8 cellular contexts compared by ENCODE assay signal in the genomic region with DNA sequence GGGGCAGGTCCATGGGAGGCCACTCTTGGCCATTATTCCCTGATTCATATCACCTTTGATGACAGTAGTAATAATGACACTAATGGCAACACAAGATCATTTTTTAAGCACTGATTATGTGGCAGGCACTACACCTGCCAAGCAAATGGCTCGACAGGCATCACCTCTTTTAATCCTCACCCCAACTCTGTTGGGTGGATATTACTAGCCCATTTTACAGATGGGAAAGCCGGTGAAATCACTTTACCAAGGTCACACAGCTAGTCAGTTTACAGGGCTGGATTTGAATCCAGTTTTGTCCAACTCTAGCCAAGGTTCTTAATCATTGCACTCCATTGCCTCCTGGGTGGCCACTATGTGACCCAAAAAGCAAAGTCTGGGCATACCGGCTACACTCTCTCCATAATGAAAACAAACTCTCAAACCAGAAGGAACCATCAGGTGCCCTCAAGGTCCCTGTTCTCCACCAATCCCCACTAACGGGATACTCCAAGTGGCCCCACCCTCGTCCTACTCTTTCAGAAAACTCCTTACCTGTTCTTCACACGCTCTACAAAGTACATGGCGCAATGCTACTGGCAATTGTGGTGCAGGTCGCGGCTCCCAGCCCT. TPM values are rescaled to one million over a fixed set of nuclear protein-coding genes. Genes with fewer than 3 reads are reported as not detected.
DNase-seq lines count a peak whose midpoint lies in the region; ATAC-seq and TF ChIP-seq lines count a peak whose summit lies in the region.

No MANE protein-coding gene starts in this region.

- POLR2A ChIA-PET in WTC11 (lab: Charles Lee): interaction anchor here (0.6 kb wide), 1 partner anchor 45 kb away, joined by 5 read pairs; no protein-coding TSS in a partner anchor

- no peaks in the 10 kb centered on the region for H3K9me3 Mint-ChIP-seq in HFFc6
- H3K9me3 Mint-ChIP-seq in WTC11: no peaks in the 10 kb centered on the region

- no peak for TF ChIP-seq EP300 in sigmoid colon (IDR thresholded peaks at IDR 0.05)

- 22% methylated on average over 9 of the region's 9 CpGs for WGBS in heart right ventricle, 2 donors
- WGBS in sigmoid colon, 2 donors: 18 to 22% methylated on average over 9 of the region's 9 CpGs

- H3K27me3 ChIP-seq in heart right ventricle (no peaks in the 10 kb centered on the region), sigmoid colon (no peaks in the 10 kb centered on the region)

- H3K4me1 Mint-ChIP-seq in HFFc6 (ENCODE audit: low read depth) (peaks cover 42% of the 10 kb centered on the region), WTC11 (peaks cover 15% of the 10 kb centered on the region)

- H3K36me3 Mint-ChIP-seq in HFFc6 (ENCODE audit: low read depth) (peaks cover 6% of the 10 kb centered on the region), WTC11 (no peaks in the 10 kb centered on the region)

- H3K27ac ChIP-seq in C4-2B (peak overlapping the region; percentile 86), heart right ventricle (peak overlapping the region in 9 of 10 donors; percentile 66 to 89 (median 75)), sigmoid colon (peak overlapping the region; percentile 76 to 82 (median 78))

- H3K4me3 ChIP-seq in heart right ventricle: peak overlapping the region; percentile 80 to 100 (median 96)
- H3K4me3 ChIP-seq in sigmoid colon: peak overlapping the region; percentile 81 to 93 (median 90)

- DNase-seq in HFFc6 (peak; percentile 1), WTC11 (ENCODE audit: low spot score) (no peak), heart right ventricle (no peak), sigmoid colon (no peak), NCI-H1417 treated with DMSO at 0.1 percent for 48 hours (lab: John Stamatoyannopoulos, UW) (no peak), NCI-H1092 treated with DMSO at 0.1 percent for 48 hours (lab: John Stamatoyannopoulos, UW) (no peak), SW 1271 (lab: John Stamatoyannopoulos, UW) (no peak)

- peaks cover 0 to 13% (median 0%) of the 10 kb centered on the region in 9 donors for H3K36me3 ChIP-seq in heart right ventricle
- no peaks in the 10 kb centered on the region for H3K36me3 ChIP-seq in sigmoid colon

- no peaks in the 10 kb centered on the region for H3K9me3 ChIP-seq in heart right ventricle
- H3K9me3 ChIP-seq in sigmoid colon: no peaks in the 10 kb centered on the region

- H3K27ac Mint-ChIP-seq in HFFc6 (peak overlapping the region; percentile 96), WTC11 (peak overlapping the region; percentile 88)

- CTCF ChIA-PET in WTC11 (lab: Charles Lee): no interaction called here

- ATAC-seq in WTC11: peak; percentile 45
- no peak for ATAC-seq in heart right ventricle

- H3K27me3 Mint-ChIP-seq in HFFc6 (ENCODE audit: insufficient read depth) (no peaks in the 10 kb centered on the region; the same call in 1 of the 2 replicates), WTC11 (ENCODE audit: low read depth) (peaks cover 5% of the 10 kb centered on the region)

- H3K4me3 Mint-ChIP-seq in HFFc6: peak overlapping the region; percentile 99
- H3K4me3 Mint-ChIP-seq in WTC11: peak overlapping the region; percentile 99

- no peak for TF ChIP-seq CTCF in C4-2B (conservative IDR thresholded peaks at IDR 0.05)
- no peak for TF ChIP-seq CTCF in HFFc6 (IDR thresholded peaks at IDR 0.05)
- no peak for TF ChIP-seq CTCF in WTC11 (IDR thresholded peaks at IDR 0.05)
- no peak for TF ChIP-seq CTCF in heart right ventricle (IDR thresholded peaks at IDR 0.05)
- TF ChIP-seq CTCF in sigmoid colon (IDR thresholded peaks at IDR 0.05): no peak

- intact Hi-C loops in heart right ventricle (cut with DNase I) (loop anchor here in 1 of 10 donors (10.0 kb wide), 1 partner anchor 1524 kb away; no protein-coding TSS in a partner anchor), sigmoid colon (cut with DNase I) (no loop called here)

- TF ChIP-seq POLR2A in sigmoid colon (IDR thresholded peaks at IDR 0.05): no peak

- H3K4me1 ChIP-seq in heart right ventricle (peaks cover 0 to 29% (median 16%) of the 10 kb centered on the region in 9 donors), sigmoid colon (peaks cover 0 to 19% (median 13%) of the 10 kb centered on the region in 4 donors)

TF ChIP-seq in WTC11, 78 proteins besides CTCF, POLR2A, EP300 and RAD21:
- TF ChIP-seq ZNF219 (CRISPR knock-in tag; IDR thresholded peaks at IDR 0.05; ENCODE audit: borderline replicate concordance) (no peak), SP1 (CRISPR knock-in tag; conservative IDR thresholded peaks at IDR 0.05) (no peak), CBFB (CRISPR knock-in tag; IDR thresholded peaks at IDR 0.05; ENCODE audit: low read depth) (no peak), SMAD3 (CRISPR knock-in tag; IDR thresholded peaks at IDR 0.05; ENCODE audit: borderline replicate concordance) (no peak), FOXJ3 (CRISPR knock-in tag; IDR thresholded peaks at IDR 0.05; ENCODE audit: borderline replicate concordance) (no peak), OVOL2 (CRISPR knock-in tag; IDR thresholded peaks at IDR 0.05; ENCODE audit: borderline replicate concordance) (no peak), GABPB1 (CRISPR knock-in tag; IDR thresholded peaks at IDR 0.05) (no peak), ZNF232 (CRISPR knock-in tag; IDR thresholded peaks at IDR 0.05) (no peak), MYBL2 (CRISPR knock-in tag; IDR thresholded peaks at IDR 0.05) (no peak; the same call in 1 of the 2 replicates), JUN (CRISPR knock-in tag; IDR thresholded peaks at IDR 0.05) (no peak), KAT7 (CRISPR knock-in tag; IDR thresholded peaks at IDR 0.05; ENCODE audit: borderline replicate concordance) (no peak), GTF2I (CRISPR knock-in tag; conservative IDR thresholded peaks at IDR 0.05) (no peak), ZNF121 (CRISPR knock-in tag; IDR thresholded peaks at IDR 0.05) (no peak), TEAD4 (CRISPR knock-in tag; IDR thresholded peaks at IDR 0.05) (no peak), ZNF396 (CRISPR knock-in tag; IDR thresholded peaks at IDR 0.05; ENCODE audit: borderline replicate concordance) (no peak)
- TF ChIP-seq, protein P1, sequence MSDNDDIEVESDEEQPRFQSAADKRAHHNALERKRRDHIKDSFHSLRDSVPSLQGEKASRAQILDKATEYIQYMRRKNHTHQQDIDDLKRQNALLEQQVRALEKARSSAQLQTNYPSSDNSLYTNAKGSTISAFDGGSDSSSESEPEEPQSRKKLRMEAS (CRISPR knock-in tag; IDR thresholded peaks at IDR 0.05): no peak
- TF ChIP-seq, protein P2, sequence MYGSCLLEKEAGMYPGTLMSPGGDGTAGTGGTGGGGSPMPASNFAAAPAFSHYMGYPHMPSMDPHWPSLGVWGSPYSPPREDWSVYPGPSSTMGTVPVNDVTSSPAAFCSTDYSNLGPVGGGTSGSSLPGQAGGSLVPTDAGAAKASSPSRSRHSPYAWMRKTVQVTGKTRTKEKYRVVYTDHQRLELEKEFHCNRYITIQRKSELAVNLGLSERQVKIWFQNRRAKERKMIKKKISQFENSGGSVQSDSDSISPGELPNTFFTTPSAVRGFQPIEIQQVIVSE (CRISPR knock-in tag; IDR thresholded peaks at IDR 0.05; ENCODE audit: borderline replicate concordance): no peak
- TF ChIP-seq, protein P3, sequence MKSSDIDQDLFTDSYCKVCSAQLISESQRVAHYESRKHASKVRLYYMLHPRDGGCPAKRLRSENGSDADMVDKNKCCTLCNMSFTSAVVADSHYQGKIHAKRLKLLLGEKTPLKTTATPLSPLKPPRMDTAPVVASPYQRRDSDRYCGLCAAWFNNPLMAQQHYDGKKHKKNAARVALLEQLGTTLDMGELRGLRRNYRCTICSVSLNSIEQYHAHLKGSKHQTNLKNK (CRISPR knock-in tag; IDR thresholded peaks at IDR 0.05): no peak

RNA-seq across cellular contexts. Expression of a gene that starts 0.7 kb away (rescaled TPM):
- 10 to 100 TPM; 28.4 to 40.8 (median 36.8) TPM for total RNA-seq in HFFc6 (2021; fragmentation: NEBNext Ultra II Directional; extraction: Animal tissue kit (Norgen Biotek cat#: 25700))
- total RNA-seq in WTC11 (2021) (43.1 to 49.1 TPM (median 48.3 TPM) in 3 replicates), heart right ventricle (10 to 100 TPM; 37.9 to 80.1 (median 54.5) TPM), sigmoid colon (10 to 100 TPM; 41.0 to 57.8 (median 49.7) TPM)
- polyA plus RNA-seq in heart right ventricle (10 to 100 TPM; 21.6 to 53.0 TPM), sigmoid colon (10 to 100 TPM; 10.6 to 25.3 (median 11.4) TPM)
